7 cellular contexts compared by ENCODE assay signal in the genomic region with DNA sequence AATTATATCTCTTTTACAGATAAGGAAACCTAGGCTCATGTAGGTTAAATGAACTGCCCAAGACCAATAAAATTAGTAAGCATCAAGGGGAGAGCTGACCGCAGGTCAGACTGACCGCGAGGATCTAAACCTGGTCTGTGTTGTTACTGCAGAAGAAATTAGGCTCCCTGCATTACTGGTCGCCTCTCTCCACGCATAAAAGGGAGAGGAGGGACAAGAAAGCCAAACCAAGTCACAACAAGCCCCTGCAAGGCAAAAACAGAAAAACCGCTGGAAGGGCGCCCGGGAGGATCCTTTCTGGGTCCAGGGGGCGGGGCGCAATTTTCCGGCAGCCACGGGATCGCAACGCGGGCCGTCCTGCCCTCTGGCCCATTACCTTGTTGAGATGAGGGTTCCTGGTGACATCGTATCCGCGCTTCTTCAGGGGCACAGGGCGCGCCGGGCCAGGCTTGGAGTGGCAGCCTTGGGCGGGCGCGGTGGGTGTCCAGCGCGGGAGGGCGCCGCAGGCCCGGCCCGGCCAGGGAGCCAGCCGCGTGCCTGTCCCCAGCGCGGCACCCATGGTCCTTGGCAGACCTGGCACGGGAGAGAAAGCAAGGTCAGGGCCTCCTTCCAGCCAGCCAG. TPM values are rescaled to one million over a fixed set of nuclear protein-coding genes. Genes with fewer than 3 reads are reported as not detected.
A peak's percentile ranks its signal among the peaks of the same experiment; 100 is the strongest.
DNase-seq lines count a peak whose midpoint lies in the region; ATAC-seq and TF ChIP-seq lines count a peak whose summit lies in the region.

No MANE protein-coding gene starts in this region.

- peaks cover 0 to 3% of the 10 kb centered on the region in 2 donors for H3K4me1 ChIP-seq in aorta (ENCODE audit: control insufficient read depth in 1 of 2, insufficient read depth in 2 of 2, low read length in 2 of 2)

- POLR2A ChIA-PET in activated CD4-positive, alpha-beta memory T cell treated with anti-CD3 and anti-CD28 coated beads for 36 hours (lab: Charles Lee), result interaction anchor here (1.0 kb wide), 1 partner anchor 42 kb away, joined by 3 read pairs; no protein-coding TSS in a partner anchor

- ATAC-seq in natural killer cell (peak; percentile 21 to 47 (median 37)), aorta (ENCODE audit: low FRiP score) (peak; percentile 78), GM18858 (IDR thresholded peaks at IDR 0.05; ENCODE audit: unreplicated experiment) (no peak)

- intact Hi-C loops in activated CD4-positive, alpha-beta memory T cell treated with anti-CD3 and anti-CD28 coated beads for 36 hours (cut with micrococcal nuclease), result loop anchor here (1.0 to 5.0 kb wide), 3 partner anchors 71 to 214 kb away; no protein-coding TSS in a partner anchor
- intact Hi-C loops in natural killer cell (cut with micrococcal nuclease) (loop anchor here (5.0 kb wide), 1 partner anchor 136 kb away; no protein-coding TSS in a partner anchor), aorta (cut with DNase I) (loop anchor here (5.0 kb wide), 2 partner anchors 39 to 131 kb away; partner anchors contain the start of gene PRSS23 (in 2 of the 2))

- WGBS in aorta, 2 donors, result 1 to 2% methylated on average over 24 to 36 of the region's 36 CpGs

- CTCF ChIA-PET in activated CD4-positive, alpha-beta memory T cell treated with anti-CD3 and anti-CD28 coated beads for 36 hours (lab: Charles Lee), result no interaction called here

- H3K27ac ChIP-seq in HL-60 (replicated peaks) (no peak overlapping the region), aorta (ENCODE audit: low read depth in 1 of 2, low read length in 2 of 2) (peak overlapping the region; percentile 50 to 92)

- H3K36me3 ChIP-seq in aorta (ENCODE audit: control insufficient read depth in 1 of 2, insufficient read depth in 2 of 2, low read length in 1 of 2), result no peaks in the 10 kb centered on the region

- H3K36me3 Mint-ChIP-seq in activated CD4-positive, alpha-beta memory T cell treated with anti-CD3 and anti-CD28 coated beads for 36 hours, result no peaks in the 10 kb centered on the region
- H3K36me3 Mint-ChIP-seq in natural killer cell, result no peaks in the 10 kb centered on the region

- H3K4me3 ChIP-seq in HL-60 (replicated peaks; ENCODE audit: insufficient read depth, low read length) (peak overlapping the region; percentile 70), fibroblast of the aortic adventitia (ENCODE audit: low read depth, low read length) (peak overlapping the region; percentile 76), aorta (ENCODE audit: low read length in 2 of 2) (peak overlapping the region; percentile 56 to 57)

- H3K27me3 ChIP-seq in HL-60 (ENCODE audit: insufficient read depth, poor library complexity, severe bottlenecking) (peaks cover 27% of the 10 kb centered on the region), aorta (ENCODE audit: control insufficient read depth in 1 of 2, insufficient read depth in 2 of 2, low read length in 1 of 2) (no peaks in the 10 kb centered on the region)

- H3K27ac Mint-ChIP-seq in activated CD4-positive, alpha-beta memory T cell treated with anti-CD3 and anti-CD28 coated beads for 36 hours, result no peak overlapping the region
- peak overlapping the region in 1 of 2 donors; percentile 81 for H3K27ac Mint-ChIP-seq in natural killer cell

- H3K9me3 ChIP-seq in aorta (ENCODE audit: control insufficient read depth, low read length), result no peaks in the 10 kb centered on the region

- no peaks in the 10 kb centered on the region for H3K9me3 Mint-ChIP-seq in activated CD4-positive, alpha-beta memory T cell treated with anti-CD3 and anti-CD28 coated beads for 36 hours
- no peaks in the 10 kb centered on the region for H3K9me3 Mint-ChIP-seq in natural killer cell

- peaks cover 25% of the 10 kb centered on the region for H3K27me3 Mint-ChIP-seq in activated CD4-positive, alpha-beta memory T cell treated with anti-CD3 and anti-CD28 coated beads for 36 hours
- H3K27me3 Mint-ChIP-seq in natural killer cell (ENCODE audit: low read depth in 2 of 2), result peaks cover 11 to 19% of the 10 kb centered on the region in 2 donors

- TF ChIP-seq CTCF in HL-60 (IDR thresholded peaks at IDR 0.05; ENCODE audit: insufficient read depth, low read length) (no peak), fibroblast of the aortic adventitia (IDR thresholded peaks at IDR 0.05; ENCODE audit: insufficient read depth, low read length) (no peak), natural killer cell (IDR thresholded peaks at IDR 0.05) (no peak)

- H3K4me1 Mint-ChIP-seq in activated CD4-positive, alpha-beta memory T cell treated with anti-CD3 and anti-CD28 coated beads for 36 hours (ENCODE audit: low read depth), result peaks cover 8% of the 10 kb centered on the region
- peaks cover 12 to 16% of the 10 kb centered on the region in 2 donors for H3K4me1 Mint-ChIP-seq in natural killer cell

- DNase-seq in GM03348 (ENCODE audit: low spot score), result peak; percentile 75
- DNase-seq in HL-60 (ENCODE audit: low read depth in 1 of 2, low spot score in 1 of 2), result no peak
- no peak for DNase-seq in activated CD4-positive, alpha-beta memory T cell treated with anti-CD3 and anti-CD28 coated beads for 36 hours
- peak; percentile 34 for DNase-seq in fibroblast of the aortic adventitia (ENCODE audit: low read depth)
- DNase-seq in natural killer cell, result no peak
- DNase-seq in aorta, result peak; percentile 83 to 93

- peak overlapping the region; percentile 59 for H3K4me3 Mint-ChIP-seq in activated CD4-positive, alpha-beta memory T cell treated with anti-CD3 and anti-CD28 coated beads for 36 hours
- H3K4me3 Mint-ChIP-seq in natural killer cell, result peak overlapping the region; percentile 86

RNA-seq across cellular contexts. Expression of gene ME3, which starts 0.9 kb away (rescaled TPM):
- total RNA-seq in activated CD4-positive, alpha-beta memory T cell treated with anti-CD3 and anti-CD28 coated beads for 36 hours, result 1 to 10 TPM; 2.3 to 2.8 TPM
- 40.4 and 56.9 TPM in 2 replicates for total RNA-seq in fibroblast of the aortic adventitia (ENCODE audit: low replicate concordance)
- 1 to 10 TPM; 5.2 to 7.5 (median 6.9) TPM for total RNA-seq in natural killer cell
- 10 to 100 TPM; 27.7 to 29.4 TPM for total RNA-seq in aorta
- 10 to 100 TPM in 1 of 2 donors, 1 to 10 TPM in 1; 9.5 to 41.0 TPM for polyA plus RNA-seq in aorta

Comparison
In these comparisons a context has a peak if more than half of its experiments do, and no peak if none do; other contexts are left out.
1. DNase-seq: peak in GM03348 (single experiment), fibroblast of the aortic adventitia (single experiment) and aorta (2 of 2); none in HL-60 (0 of 2), activated CD4-positive, alpha-beta memory T cell treated with anti-CD3 and anti-CD28 coated beads for 36 hours (single experiment) and natural killer cell (single experiment).
2. Peak in every context shown above with its lines, with median percentiles within 50 percentile points of each other: H3K4me3 ChIP-seq.